In genomic region chr9:87725356-87725899, GRCh38 we compare ENCODE assay signal across 8 cellular contexts. TPM values are rescaled to one million over a fixed set of nuclear protein-coding genes. Genes with fewer than 3 reads are reported as not detected.
DNase-seq lines count a peak whose midpoint lies in the region; ATAC-seq and TF ChIP-seq lines count a peak whose summit lies in the region.

No MANE protein-coding gene starts in this region.

- peak overlapping the region; percentile 96 for H2AFZ ChIP-seq in osteoblast (ENCODE audit: low read length)

- H3K9me3 ChIP-seq in gastroesophageal sphincter (no peaks in the 10 kb centered on the region), osteoblast (ENCODE audit: low read depth, low read length) (no peaks in the 10 kb centered on the region)

- intact Hi-C loops in activated CD4-positive, alpha-beta memory T cell treated with anti-CD3 and anti-CD28 coated beads for 36 hours (cut with micrococcal nuclease) = no loop called here

- H3K9me3 Mint-ChIP-seq in activated CD4-positive, alpha-beta memory T cell treated with anti-CD3 and anti-CD28 coated beads for 36 hours = no peaks in the 10 kb centered on the region

- H3K27me3 Mint-ChIP-seq in activated CD4-positive, alpha-beta memory T cell treated with anti-CD3 and anti-CD28 coated beads for 36 hours = peaks cover 5% of the 10 kb centered on the region

- peaks cover 8 to 39% (median 8%) of the 10 kb centered on the region in 3 donors for H3K4me1 ChIP-seq in gastroesophageal sphincter
- H3K4me1 ChIP-seq in osteoblast (ENCODE audit: insufficient read depth, low read length) = peaks cover 23% of the 10 kb centered on the region

- no peaks in the 10 kb centered on the region for H4K20me1 ChIP-seq in osteoblast (ENCODE audit: insufficient read depth, low read length)

- DNase-seq in EH (ENCODE audit: low read depth) = peak; percentile 39
- no peak for DNase-seq in activated CD4-positive, alpha-beta memory T cell treated with anti-CD3 and anti-CD28 coated beads for 36 hours
- DNase-seq in osteoblast (ENCODE audit: insufficient read length, low spot score, missing footprints) = peak; percentile 68
- DNase-seq in stimulated activated CD4-positive, alpha-beta T cell treated with anti-CD3 and anti-CD28 coated beads, Interleukin-1b, Interleukin-23, amount 100 ng/mL, for 48 hours = no peak
- DNase-seq in SKM-1 (lab: John Stamatoyannopoulos, UW; ENCODE audit: unreplicated experiment) = no peak
- DNase-seq in DMS153 (lab: John Stamatoyannopoulos, UW) = no peak

- H3K36me3 Mint-ChIP-seq in activated CD4-positive, alpha-beta memory T cell treated with anti-CD3 and anti-CD28 coated beads for 36 hours = peaks cover 3% of the 10 kb centered on the region

- ATAC-seq in gastroesophageal sphincter (peak; percentile 41), GM21390 (IDR thresholded peaks at IDR 0.05; ENCODE audit: unreplicated experiment) (no peak)

- H3K27me3 ChIP-seq in gastroesophageal sphincter (no peaks in the 10 kb centered on the region), osteoblast (ENCODE audit: insufficient read depth, low read length) (no peaks in the 10 kb centered on the region)

- TF ChIP-seq EP300 in gastroesophageal sphincter (IDR thresholded peaks at IDR 0.05) = no peak

- 3 to 14% methylated on average over 7 to 16 of the region's 25 CpGs for WGBS in gastroesophageal sphincter (ENCODE audit: low coverage in 1 of 2), 2 donors

- H3K36me3 ChIP-seq in gastroesophageal sphincter = peaks cover 0 to 30% of the 10 kb centered on the region in 2 donors
- H3K36me3 ChIP-seq in osteoblast (ENCODE audit: insufficient read depth, low read length) = peaks cover 29% of the 10 kb centered on the region

- H3K4me1 Mint-ChIP-seq in activated CD4-positive, alpha-beta memory T cell treated with anti-CD3 and anti-CD28 coated beads for 36 hours (ENCODE audit: low read depth) = peaks cover 27% of the 10 kb centered on the region

- TF ChIP-seq CTCF in gastroesophageal sphincter (IDR thresholded peaks at IDR 0.05) = no peak
- no peak for TF ChIP-seq CTCF in osteoblast (IDR thresholded peaks at IDR 0.05; ENCODE audit: extremely low read depth, low read depth, low read length)

- H3K27ac Mint-ChIP-seq in activated CD4-positive, alpha-beta memory T cell treated with anti-CD3 and anti-CD28 coated beads for 36 hours = no peak overlapping the region

- peak overlapping the region; percentile 88 to 97 (median 92) for H3K27ac ChIP-seq in gastroesophageal sphincter
- peak overlapping the region; percentile 96 for H3K27ac ChIP-seq in osteoblast (ENCODE audit: low read depth, low read length)

- peak overlapping the region; percentile 76 to 81 for H3K4me3 ChIP-seq in gastroesophageal sphincter
- H3K4me3 ChIP-seq in osteoblast (ENCODE audit: insufficient read depth, low read length) = peak overlapping the region; percentile 94

- POLR2A ChIA-PET in activated CD4-positive, alpha-beta memory T cell treated with anti-CD3 and anti-CD28 coated beads for 36 hours (lab: Charles Lee) = interaction anchor here (1.5 kb wide), 1 partner anchor 67 kb away, joined by 4 read pairs; no protein-coding TSS in a partner anchor

- peak overlapping the region; percentile 92 for H3K4me2 ChIP-seq in osteoblast (ENCODE audit: insufficient read depth, low read length)

- no peak for TF ChIP-seq POLR2A in gastroesophageal sphincter (IDR thresholded peaks at IDR 0.05)

- peak overlapping the region; percentile 85 for H3K4me3 Mint-ChIP-seq in activated CD4-positive, alpha-beta memory T cell treated with anti-CD3 and anti-CD28 coated beads for 36 hours

- CTCF ChIA-PET in activated CD4-positive, alpha-beta memory T cell treated with anti-CD3 and anti-CD28 coated beads for 36 hours (lab: Charles Lee) = interaction anchor here (0.8 to 0.9 kb wide), 2 partner anchors 68 to 91 kb away, joined by 3 read pairs; no protein-coding TSS in a partner anchor

- peaks cover 29% of the 10 kb centered on the region for H3K79me2 ChIP-seq in osteoblast (ENCODE audit: insufficient read depth, low read length)

RNA-seq across cellular contexts. Expression of gene CTSL, which starts 0.5 kb away (rescaled TPM):
- total RNA-seq in activated CD4-positive, alpha-beta memory T cell treated with anti-CD3 and anti-CD28 coated beads for 36 hours = 10 to 100 TPM; 26.1 to 33.7 TPM
- total RNA-seq in gastroesophageal sphincter (100 to 1,000 TPM; 102 to 290 (median 137) TPM), osteoblast (384 and 396 TPM in 2 replicates)

Comparison
In these comparisons a context has a peak if more than half of its experiments do, and no peak if none do; other contexts are left out.
1. DNase-seq: peak in EH (single experiment) and osteoblast (single experiment); none in activated CD4-positive, alpha-beta memory T cell treated with anti-CD3 and anti-CD28 coated beads for 36 hours (single experiment), stimulated activated CD4-positive, alpha-beta T cell treated with anti-CD3 and anti-CD28 coated beads, Interleukin-1b, Interleukin-23, amount 100 ng/mL, for 48 hours (single experiment), SKM-1 (single experiment) and DMS153 (single experiment).